8 cellular contexts compared by ENCODE assay signal in genomic region chr3:124827476-124828206, GRCh38. TPM values are rescaled to one million over a fixed set of nuclear protein-coding genes. Genes with fewer than 3 reads are reported as not detected.
A peak's percentile ranks its signal among the peaks of the same experiment; 100 is the strongest.
DNase-seq lines count a peak whose midpoint lies in the region; ATAC-seq, FAIRE-seq and TF ChIP-seq lines count a peak whose summit lies in the region.
"Not testable (repeated sequence)": the region's sequence is repeated elsewhere in the genome, so short reads cannot be mapped to it uniquely, and the experiment has no call there.

No MANE protein-coding gene starts in this region.

- H3K79me1 ChIP-seq in mesendoderm (ENCODE audit: low read length), result peaks cover 21% of the 10 kb centered on the region

- not testable (repeated sequence) for DNase-seq in A549 (ENCODE audit: low read depth in 1 of 2, low spot score in 1 of 2); colonic mucosa
- DNase-seq in GM23338 (ENCODE audit: low spot score) (peak; percentile 93), NAMALWA (ENCODE audit: low spot score) (peak; percentile 8), cardiac muscle cell (ENCODE audit: low read depth in 1 of 2, low spot score in 1 of 2) (peak in 1 of 2 donors; percentile 25), mesendoderm (peak; percentile 97), sciatic nerve (ENCODE audit: low spot score) (peak; percentile 41)

- H4K20me1 ChIP-seq in GM23338 (replicated peaks; ENCODE audit: insufficient read depth), result not testable (repeated sequence)

- H3K4ac ChIP-seq in mesendoderm (ENCODE audit: low read depth, low read length), result peak overlapping the region; percentile 84

- peaks cover 63% of the 10 kb centered on the region for H3K4me1 Mint-ChIP-seq in GM23338

- peak overlapping the region; percentile 65 for H3K56ac ChIP-seq in mesendoderm (ENCODE audit: low read length)

- H3K36me3 Mint-ChIP-seq in GM23338 (ENCODE audit: low read depth), result peaks cover 50% of the 10 kb centered on the region

- not testable (repeated sequence) for H3K9me3 ChIP-seq in A549; colonic mucosa; cardiac muscle cell (ENCODE audit: low read depth)

- TF ChIP-seq POLR2A in A549 (IDR thresholded peaks at IDR 0.05; ENCODE audit: low read length), result not testable (repeated sequence)

- FAIRE-seq in A549 (lab: Jason Lieb, UNC), result not testable (repeated sequence)

- H3K79me2 ChIP-seq in GM23338 (replicated peaks; ENCODE audit: insufficient read depth) (peaks cover 32% of the 10 kb centered on the region), mesendoderm (ENCODE audit: control insufficient read depth, insufficient read depth, low read length) (peaks cover 22% of the 10 kb centered on the region)

- TF ChIP-seq RAD21 in A549 (conservative IDR thresholded peaks at IDR 0.05 in 1 of 2, IDR thresholded peaks at IDR 0.05 in 1 of 2), result not testable (repeated sequence)

- H3K4me1 ChIP-seq in A549 (peaks cover 64% of the 10 kb centered on the region), GM23338 (ENCODE audit: insufficient read depth) (peaks cover 52% of the 10 kb centered on the region), mesendoderm (ENCODE audit: control insufficient read depth, low read depth, low read length) (peaks cover 33% of the 10 kb centered on the region)
- H3K4me1 ChIP-seq in colonic mucosa; cardiac muscle cell (ENCODE audit: low read depth): not testable (repeated sequence)

- not testable (repeated sequence) for H2BK15ac ChIP-seq in mesendoderm (replicated peaks; ENCODE audit: low read depth)

- H4K8ac ChIP-seq in mesendoderm (ENCODE audit: low read depth, low read length), result not testable (repeated sequence)

- 82% methylated on average over 13 of the region's 15 CpGs for WGBS in A549 (ENCODE audit: missing lambda C conversion rate)
- no CpG with 5 or more reads among the region's 15 CpGs for WGBS in mesendoderm (ENCODE audit: extremely low coverage, insufficient coverage, low lambda C conversion rate)

- H3K27me3 Mint-ChIP-seq in GM23338 (ENCODE audit: insufficient read depth, low read depth, poor library complexity), result peaks cover 17% of the 10 kb centered on the region

- H3K4me2 ChIP-seq in A549 (0 out of 3 replicates have a peak overlapping the region, but pooled peaks have one; percentile 39), GM23338 (peak overlapping the region; percentile 64)
- not testable (repeated sequence) for H3K4me2 ChIP-seq in mesendoderm (ENCODE audit: low read length)

- H3K18ac ChIP-seq in mesendoderm (ENCODE audit: low read length), result peak overlapping the region; percentile 3

- POLR2A ChIA-PET in A549 (lab: Yijun Ruan, JAX), result interaction anchor here (0.6 to 1.8 kb wide), 4 partner anchors 10 to 115 kb away, joined by 3 to 4 read pairs (median 4); partner anchors contain the start of gene ITGB5

- peak overlapping the region; percentile 57 for H3K4me3 Mint-ChIP-seq in GM23338

- not testable (repeated sequence) for H3K9ac ChIP-seq in colonic mucosa (ENCODE audit: low read depth in 2 of 2, low read length in 2 of 2)
- peak overlapping the region; percentile 36 for H3K9ac ChIP-seq in mesendoderm (ENCODE audit: low read length)

- H2AFZ ChIP-seq in GM23338, result not testable (repeated sequence)

- H3K23ac ChIP-seq in mesendoderm (ENCODE audit: low read length), result not testable (repeated sequence)

- peak overlapping the region; percentile 52 to 81 for H3K27ac ChIP-seq in A549
- H3K27ac ChIP-seq in GM23338 (ENCODE audit: low read depth), result peak overlapping the region; percentile 98
- H3K27ac ChIP-seq in VCaP, colonic mucosa, cardiac muscle cell: not testable (repeated sequence)
- H3K27ac ChIP-seq in mesendoderm (ENCODE audit: low read depth, low read length), result peak overlapping the region; percentile 87

- not testable (repeated sequence) for H3K4me3 ChIP-seq in A549; colonic mucosa; cardiac muscle cell; mesendoderm (ENCODE audit: low read length)
- peak overlapping the region; percentile 26 for H3K4me3 ChIP-seq in GM23338

- intact Hi-C loops in colonic mucosa (cut with DNase I); sciatic nerve (cut with DNase I): not testable (repeated sequence)

- CTCF ChIA-PET in A549 (lab: Yijun Ruan, JAX), result interaction anchor here (0.6 to 3.6 kb wide), 20 partner anchors 8 to 100 kb away, joined by 3 to 21 read pairs (median 4); no protein-coding TSS in a partner anchor

- H2AK5ac ChIP-seq in mesendoderm (ENCODE audit: low read length), result peak overlapping the region; percentile 71

- TF ChIP-seq CTCF in A549 (IDR thresholded peaks at IDR 0.05) (peak; percentile 35; the same call in 1 of the 3 replicates), GM23338 (conservative IDR thresholded peaks at IDR 0.05; ENCODE audit: low read depth in 2 of 2) (peak; percentile 52 to 75), VCaP (conservative IDR thresholded peaks at IDR 0.05) (peak; percentile 20), colonic mucosa (IDR thresholded peaks at IDR 0.05) (peak; percentile 8), cardiac muscle cell (IDR thresholded peaks at IDR 0.05; ENCODE audit: low read depth, low read length) (peak; percentile 32)

- not testable (repeated sequence) for TF ChIP-seq EP300 in A549 (IDR thresholded peaks at IDR 0.05)

- H2BK5ac ChIP-seq in mesendoderm (ENCODE audit: low read length), result peak overlapping the region; percentile 92

- not testable (repeated sequence) for H3K9me3 Mint-ChIP-seq in GM23338

- not testable (repeated sequence) for H3F3A ChIP-seq in GM23338 (replicated peaks; ENCODE audit: low read depth)

- H2BK120ac ChIP-seq in mesendoderm (ENCODE audit: low read depth, low read length), result not testable (repeated sequence)

- H3K27me3 ChIP-seq in GM23338 (ENCODE audit: insufficient read depth); colonic mucosa; cardiac muscle cell; mesendoderm (ENCODE audit: insufficient read depth, low read length, poor library complexity): not testable (repeated sequence)

- H3K27ac Mint-ChIP-seq in GM23338, result peak overlapping the region; percentile 98

- not testable (repeated sequence) for H3K36me3 ChIP-seq in GM23338 (ENCODE audit: insufficient read depth); colonic mucosa; cardiac muscle cell
- H3K36me3 ChIP-seq in mesendoderm (ENCODE audit: control insufficient read depth, insufficient read depth, low read length), result peaks cover 11% of the 10 kb centered on the region

- not testable (repeated sequence) for H3K9me2 ChIP-seq in GM23338 (ENCODE audit: insufficient read depth)

- not testable (repeated sequence) for H4K5ac ChIP-seq in mesendoderm (ENCODE audit: low read length)

- ATAC-seq in A549, result peak; percentile 67 to 68; a peak in 4 of 6 replicates
- peak; percentile 86 for ATAC-seq in GM23338
- not testable (repeated sequence) for ATAC-seq in sciatic nerve

TF ChIP-seq in A549, 52 proteins besides CTCF, POLR2A, EP300 and RAD21:
- TF ChIP-seq TFCP2L1 (CRISPR knock-in tag; IDR thresholded peaks at IDR 0.05) (0 out of 2 replicates have a peak, but pooled peaks have one; percentile 56), HOXB5 (CRISPR knock-in tag; IDR thresholded peaks at IDR 0.05) (peak; percentile 45; the same call in 1 of the 2 replicates)
TF ChIP-seq in A549: peak in this region for 2; not testable (repeated sequence) for 50.

TF ChIP-seq in GM23338, 12 proteins besides CTCF, POLR2A, EP300 and RAD21:
- TF ChIP-seq CREB1 (CRISPR knock-in tag; IDR thresholded peaks at IDR 0.05; ENCODE audit: low read depth), result 0 out of 2 replicates have a peak, but pooled peaks have one; percentile 14
TF ChIP-seq in GM23338: peak in this region for 1; not testable (repeated sequence) for 11.

RNA-seq across cellular contexts. Expression of gene ITGB5, which starts 59.5 kb away (rescaled TPM):
- polyA plus RNA-seq in A549 (2011; rRNA removed), result 260 and 476 TPM in 2 replicates
- 393 and 412 TPM in 2 replicates for polyA plus RNA-seq in A549 (2012; cell fraction: cytosol; rRNA removed)
- polyA plus RNA-seq in A549 (2012; cell fraction: nucleus; rRNA removed), result 508 and 526 TPM in 2 replicates
- polyA plus RNA-seq in A549 (2017; fragmentation: RNase III; extraction: RNeasy Plus Mini Kit Qiagen cat#74134 plus additional on column Dnase treatment), result 174 to 209 TPM (median 201 TPM) in 3 replicates
- 629 and 645 TPM in 2 replicates for polyA minus RNA-seq in A549 (2011; rRNA and poly(A)+ RNA removed)
- total RNA-seq in GM23338 (2014; rRNA removed; shearing (Covaris generic)), result 242 and 269 TPM in 2 replicates
- polyA plus RNA-seq in GM23338 (2016; fragmentation: Nextera tagmentation; extraction: Ambion mirVana), result 63.6 and 68.2 TPM in 2 replicates
- total RNA-seq in colonic mucosa, result 10 to 100 TPM; 74.4 to 74.8 TPM
- 56.9 and 107 TPM in 2 replicates for total RNA-seq in cardiac muscle cell
- 54.3 and 83.4 TPM in 2 replicates for polyA plus RNA-seq in cardiac muscle cell
- polyA plus RNA-seq in mesendoderm (2013, experiment 1 of 2), result 201 TPM
- polyA plus RNA-seq in mesendoderm (2013, experiment 2 of 2), result 194 TPM
- 138 TPM for total RNA-seq in sciatic nerve

Comparison
In these comparisons a context has a peak if more than half of its experiments do, and no peak if none do; other contexts are left out.
1. CTCF ChIP-seq: peak in every context shown above with its lines; median percentile 64 in GM23338; 35 in A549; 32 in cardiac muscle cell; 20 in VCaP; 8 in colonic mucosa.